In the genomic region with DNA sequence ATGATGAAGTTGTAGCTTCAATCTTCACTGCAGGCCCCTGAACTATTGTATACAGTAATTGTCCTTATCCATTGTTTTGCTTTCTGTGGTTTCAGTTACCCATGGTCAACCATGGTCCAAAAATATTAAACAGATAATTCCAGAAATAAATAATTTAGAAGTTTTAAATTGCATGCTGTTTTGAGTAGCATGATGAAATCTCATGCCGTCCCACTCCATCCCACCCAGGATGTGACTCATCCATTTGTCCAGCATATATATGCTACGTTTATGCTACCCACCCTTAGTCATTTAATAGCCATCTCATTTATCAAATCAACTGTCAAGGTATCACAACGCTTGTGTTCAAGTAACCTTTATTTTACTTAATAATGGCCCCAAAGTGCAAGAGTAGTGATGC, we compare ENCODE assay signal across 22 cellular contexts. TPM values are rescaled to one million over a fixed set of nuclear protein-coding genes. Genes with fewer than 3 reads are reported as not detected.
DNase-seq lines count a peak whose midpoint lies in the region; ATAC-seq, FAIRE-seq and TF ChIP-seq lines count a peak whose summit lies in the region.
"Had no signal": no experiment of that assay in that cellular context is flagged by ENCODE, and none has a peak within 500 bp of the region (broad histone marks: within the 10 kb centered on the region; RNA-seq: fewer than 3 reads in every experiment).

No MANE protein-coding gene starts in this region.

- no peak for TF ChIP-seq POLR2A in A549 (IDR thresholded peaks at IDR 0.05; ENCODE audit: low read length)

- DNase-seq in A549 (ENCODE audit: low read depth in 1 of 2, low spot score in 1 of 2) (peak in 1 of 2 experiments; percentile 26), HFF-Myc (ENCODE audit: extremely low read depth, low read depth) (peak; percentile 52), RWPE2 (ENCODE audit: low spot score) (no peak), fibroblast of pulmonary artery (ENCODE audit: low read depth) (peak; percentile 73)
- no peak for DNase-seq in activated CD4-positive, alpha-beta T cell treated with anti-CD3 and anti-CD28 coated beads, Interleukin-2, amount 10 ng/mL, durations not matched to agents 24 days and 14 days
- no peak for DNase-seq in effector memory CD8-positive, alpha-beta T cell
- DNase-seq: ACHN; activated CD4-positive, alpha-beta T cell treated with anti-CD3 and anti-CD28 coated beads for 4 hours; activated T-cell treated with anti-CD3 and anti-CD28 coated beads, Interleukin-2, amount 50 U/mL, for 24 hours; dermis blood vessel endothelial cell; midbrain; NCI-H1417 treated with DMSO at 0.1 percent for 48 hours; NCI-H446 treated with DMSO at 0.1 percent for 48 hours; stimulated activated CD4-positive, alpha-beta T cell treated with anti-CD3 and anti-CD28 coated beads, Interleukin-12 subunit alpha, Interleukin-12 subunit beta, amount 100 ng/mL, for 4 hours; T-helper 2 cell had no signal

- H3K27me3 Mint-ChIP-seq in activated CD4-positive, alpha-beta T cell treated with anti-CD3 and anti-CD28 coated beads, Interleukin-2, amount 10 ng/mL, durations not matched to agents 24 days and 14 days, result no peaks in the 10 kb centered on the region
- H3K27me3 Mint-ChIP-seq in effector memory CD8-positive, alpha-beta T cell, result no peaks in the 10 kb centered on the region
- H3K27me3 Mint-ChIP-seq: activated T-cell treated with anti-CD3 and anti-CD28 coated beads, Interleukin-2, amount 50 U/mL, for 24 hours had no signal

- H3K4me1 ChIP-seq in A549 (no peaks in the 10 kb centered on the region), RWPE2 (ENCODE audit: insufficient read depth, poor library complexity, severe bottlenecking) (peaks cover 29% of the 10 kb centered on the region)

- intact Hi-C loops in activated CD4-positive, alpha-beta T cell treated with anti-CD3 and anti-CD28 coated beads, Interleukin-2, amount 10 ng/mL, durations not matched to agents 24 days and 14 days (cut with micrococcal nuclease), result no loop called here

- peak overlapping the region; percentile 16; the same call in 2 of the 3 replicates for H3K4me2 ChIP-seq in A549

- H3K4me3 ChIP-seq in A549 (no peak overlapping the region), HFF-Myc (replicated peaks; ENCODE audit: low read depth, low read length) (no peak overlapping the region), RWPE2 (ENCODE audit: severe bottlenecking) (no peak overlapping the region), fibroblast of pulmonary artery (replicated peaks; ENCODE audit: low read depth, low read length) (no peak overlapping the region)

- no peaks in the 10 kb centered on the region for H3K36me3 ChIP-seq in RWPE2 (ENCODE audit: low read depth)

- TF ChIP-seq CTCF in A549 (IDR thresholded peaks at IDR 0.05) (no peak), HFF-Myc (IDR thresholded peaks at IDR 0.05; ENCODE audit: low read depth, low read length, missing control alignments) (no peak), RWPE2 (IDR thresholded peaks at IDR 0.05; ENCODE audit: poor library complexity, severe bottlenecking) (no peak), fibroblast of pulmonary artery (IDR thresholded peaks at IDR 0.05; ENCODE audit: low read length, missing control alignments) (no peak)

- no peaks in the 10 kb centered on the region for H3K4me1 Mint-ChIP-seq in activated CD4-positive, alpha-beta T cell treated with anti-CD3 and anti-CD28 coated beads, Interleukin-2, amount 10 ng/mL, durations not matched to agents 24 days and 14 days
- H3K4me1 Mint-ChIP-seq in effector memory CD8-positive, alpha-beta T cell (ENCODE audit: low read depth in 2 of 2), result no peaks in the 10 kb centered on the region

- CTCF ChIA-PET in A549 (lab: Yijun Ruan, JAX), result no interaction called here

- H3K27me3 ChIP-seq in RWPE2 (ENCODE audit: insufficient read depth, poor library complexity, severe bottlenecking), result no peaks in the 10 kb centered on the region

- no peaks in the 10 kb centered on the region for H3K9me3 Mint-ChIP-seq in activated CD4-positive, alpha-beta T cell treated with anti-CD3 and anti-CD28 coated beads, Interleukin-2, amount 10 ng/mL, durations not matched to agents 24 days and 14 days
- H3K9me3 Mint-ChIP-seq in effector memory CD8-positive, alpha-beta T cell, result peaks cover 6 to 9% of the 10 kb centered on the region in 2 donors
- H3K9me3 Mint-ChIP-seq: activated T-cell treated with anti-CD3 and anti-CD28 coated beads, Interleukin-2, amount 50 U/mL, for 24 hours had no signal

- no peaks in the 10 kb centered on the region for H3K36me3 Mint-ChIP-seq in activated CD4-positive, alpha-beta T cell treated with anti-CD3 and anti-CD28 coated beads, Interleukin-2, amount 10 ng/mL, durations not matched to agents 24 days and 14 days (ENCODE audit: low read depth)
- H3K36me3 Mint-ChIP-seq in effector memory CD8-positive, alpha-beta T cell (ENCODE audit: insufficient read depth), result no peaks in the 10 kb centered on the region

- no peak overlapping the region for H3K27ac Mint-ChIP-seq in activated CD4-positive, alpha-beta T cell treated with anti-CD3 and anti-CD28 coated beads, Interleukin-2, amount 10 ng/mL, durations not matched to agents 24 days and 14 days
- no peak overlapping the region for H3K27ac Mint-ChIP-seq in effector memory CD8-positive, alpha-beta T cell
- H3K27ac Mint-ChIP-seq: activated T-cell treated with anti-CD3 and anti-CD28 coated beads, Interleukin-2, amount 50 U/mL, for 24 hours had no signal

- POLR2A ChIA-PET in A549 (lab: Yijun Ruan, JAX), result no interaction called here

- H3K9me3 ChIP-seq in A549 (no peaks in the 10 kb centered on the region), RWPE2 (ENCODE audit: severe bottlenecking) (no peaks in the 10 kb centered on the region)

- TF ChIP-seq EP300 in A549 (IDR thresholded peaks at IDR 0.05), result no peak

- no peak for TF ChIP-seq RAD21 in A549 (conservative IDR thresholded peaks at IDR 0.05 in 1 of 2, IDR thresholded peaks at IDR 0.05 in 1 of 2)

- FAIRE-seq in A549 (lab: Jason Lieb, UNC), result no peak
- FAIRE-seq: D721Med, islet of Langerhans had no signal

- WGBS in A549 (ENCODE audit: missing lambda C conversion rate), result 4% methylated on average over 3 of the region's 3 CpGs

- H3K4me3 Mint-ChIP-seq in activated CD4-positive, alpha-beta T cell treated with anti-CD3 and anti-CD28 coated beads, Interleukin-2, amount 10 ng/mL, durations not matched to agents 24 days and 14 days, result no peak overlapping the region
- H3K4me3 Mint-ChIP-seq in effector memory CD8-positive, alpha-beta T cell, result no peak overlapping the region
- H3K4me3 Mint-ChIP-seq: activated T-cell treated with anti-CD3 and anti-CD28 coated beads, Interleukin-2, amount 50 U/mL, for 24 hours had no signal

- H3K27ac ChIP-seq in A549 (peak overlapping the region in 1 of 2 experiments; percentile 49; a peak in 2 of 6 replicates), RWPE2 (ENCODE audit: poor library complexity, severe bottlenecking) (peak overlapping the region; percentile 81)

- ATAC-seq in A549 (peak in 1 of 2 experiments; percentile 49; a peak in 2 of 6 replicates), RWPE2 (ENCODE audit: low read depth) (peak; percentile 98), GM21576 (IDR thresholded peaks at IDR 0.05; ENCODE audit: unreplicated experiment) (no peak), HG03342 (IDR thresholded peaks at IDR 0.05; ENCODE audit: unreplicated experiment) (no peak)
- ATAC-seq in effector memory CD8-positive, alpha-beta T cell (replicated peaks), result no peak
- ATAC-seq: Panc1 had no signal

TF ChIP-seq in A549, 52 proteins besides CTCF, POLR2A, EP300 and RAD21:
- TF ChIP-seq EHF (CRISPR knock-in tag; IDR thresholded peaks at IDR 0.05) (no peak), HOXB5 (CRISPR knock-in tag; IDR thresholded peaks at IDR 0.05) (0 out of 2 replicates have a peak, but pooled peaks have one; percentile 44)

RNA-seq across cellular contexts. Expression of a gene that starts 34.5 kb away (rescaled TPM):
- polyA plus RNA-seq in A549 (2011; rRNA removed) (0.05 TPM in 1 of 2 replicates, not detected in the other), A549 (2017; fragmentation: RNase III; extraction: RNeasy Plus Mini Kit Qiagen cat#74134 plus additional on column Dnase treatment) (not detected in 3 replicates)
- polyA plus RNA-seq in A549 (2012; cell fraction: cytosol; rRNA removed), result not detected in 2 replicates
- polyA plus RNA-seq in A549 (2012; cell fraction: nucleus; rRNA removed), result not detected in 2 replicates
- not detected in 2 replicates for polyA minus RNA-seq in A549 (2011; rRNA and poly(A)+ RNA removed)
- not detected in 2 replicates for total RNA-seq in activated CD4-positive, alpha-beta T cell treated with anti-CD3 and anti-CD28 coated beads, Interleukin-2, amount 10 ng/mL, durations not matched to agents 24 days and 14 days
- total RNA-seq: dermis blood vessel endothelial cell, osteocyte had no signal
- polyA plus RNA-seq: adipose tissue had no signal

Comparison
In these comparisons a context has a peak if more than half of its experiments do, and no peak if none do; other contexts are left out.
1. DNase-seq: peak in HFF-Myc (single experiment) and fibroblast of pulmonary artery (single experiment); none in RWPE2 (single experiment), activated CD4-positive, alpha-beta T cell treated with anti-CD3 and anti-CD28 coated beads, Interleukin-2, amount 10 ng/mL, durations not matched to agents 24 days and 14 days (single experiment) and effector memory CD8-positive, alpha-beta T cell (0 of 3).